In genomic region chr7:921581-922333, GRCh38 we compare ENCODE assay signal across 12 cellular contexts. TPM values are rescaled to one million over a fixed set of nuclear protein-coding genes. Genes with fewer than 3 reads are reported as not detected.
DNase-seq lines count a peak whose midpoint lies in the region; ATAC-seq and TF ChIP-seq lines count a peak whose summit lies in the region.
"Had no signal": no experiment of that assay in that cellular context is flagged by ENCODE, and none has a peak within 500 bp of the region (broad histone marks: within the 10 kb centered on the region; RNA-seq: fewer than 3 reads in every experiment).

No MANE protein-coding gene starts in this region.

- DNase-seq in activated CD4-positive, CD25-positive, alpha-beta regulatory T cell treated with anti-CD3 and anti-CD28 coated beads, Interleukin-2, amount 50 U/mL, for 72 hours = peak; percentile 38
- no peak for DNase-seq in activated CD4-positive, CD25-positive, alpha-beta regulatory T cell (lab: John Stamatoyannopoulos, UW)
- DNase-seq in activated T-cell treated with anti-CD3 and anti-CD28 coated beads, Interleukin-2, amount 50 U/mL, for 4 hours = no peak
- DNase-seq in islet precursor cell (peak; percentile 46), coronary artery (ENCODE audit: low spot score) (no peak), NCI-H2081 (lab: John Stamatoyannopoulos, UW) (no peak)
- DNase-seq: WERI-Rb-1 had no signal

- H3K36me3 Mint-ChIP-seq in activated T-cell treated with anti-CD3 and anti-CD28 coated beads, Interleukin-2, amount 50 U/mL, for 4 hours (ENCODE audit: insufficient read depth) = no peaks in the 10 kb centered on the region
- H3K36me3 Mint-ChIP-seq in stimulated activated memory B cell treated with anti-CD40 and anti-IgM and Interleukin-4, amounts not matched to agents 10 μg/mL and 1 μg/mL and 100 μg/mL, for 72 hours = peaks cover 15% of the 10 kb centered on the region

- H3K27ac ChIP-seq in coronary artery = no peak overlapping the region
- H3K27ac ChIP-seq: 22Rv1, cardiac muscle cell, WERI-Rb-1 had no signal

- no peaks in the 10 kb centered on the region for H3K9me3 Mint-ChIP-seq in activated T-cell treated with anti-CD3 and anti-CD28 coated beads, Interleukin-2, amount 50 U/mL, for 4 hours
- H3K9me3 Mint-ChIP-seq in stimulated activated memory B cell treated with anti-CD40 and anti-IgM and Interleukin-4, amounts not matched to agents 10 μg/mL and 1 μg/mL and 100 μg/mL, for 72 hours = no peaks in the 10 kb centered on the region
- H3K9me3 Mint-ChIP-seq: neural crest cell had no signal

- H3K4me3 ChIP-seq in coronary artery = no peak overlapping the region
- H3K4me3 ChIP-seq: cardiac muscle cell had no signal

- TF ChIP-seq CTCF in coronary artery (IDR thresholded peaks at IDR 0.05) = no peak

- no peaks in the 10 kb centered on the region for H3K27me3 Mint-ChIP-seq in activated T-cell treated with anti-CD3 and anti-CD28 coated beads, Interleukin-2, amount 50 U/mL, for 4 hours (ENCODE audit: low read depth)
- H3K27me3 Mint-ChIP-seq in stimulated activated memory B cell treated with anti-CD40 and anti-IgM and Interleukin-4, amounts not matched to agents 10 μg/mL and 1 μg/mL and 100 μg/mL, for 72 hours = no peaks in the 10 kb centered on the region

- peak overlapping the region; percentile 31 for H3K4me3 Mint-ChIP-seq in activated T-cell treated with anti-CD3 and anti-CD28 coated beads, Interleukin-2, amount 50 U/mL, for 4 hours
- H3K4me3 Mint-ChIP-seq in stimulated activated memory B cell treated with anti-CD40 and anti-IgM and Interleukin-4, amounts not matched to agents 10 μg/mL and 1 μg/mL and 100 μg/mL, for 72 hours = peak overlapping the region; percentile 57
- H3K4me3 Mint-ChIP-seq: neural crest cell had no signal

- peak overlapping the region; percentile 85 for H3K27ac Mint-ChIP-seq in stimulated activated memory B cell treated with anti-CD40 and anti-IgM and Interleukin-4, amounts not matched to agents 10 μg/mL and 1 μg/mL and 100 μg/mL, for 72 hours

- peaks cover 39% of the 10 kb centered on the region for H3K4me1 Mint-ChIP-seq in activated T-cell treated with anti-CD3 and anti-CD28 coated beads, Interleukin-2, amount 50 U/mL, for 4 hours (ENCODE audit: low read depth)
- peaks cover 45% of the 10 kb centered on the region for H3K4me1 Mint-ChIP-seq in stimulated activated memory B cell treated with anti-CD40 and anti-IgM and Interleukin-4, amounts not matched to agents 10 μg/mL and 1 μg/mL and 100 μg/mL, for 72 hours
- H3K4me1 Mint-ChIP-seq: neural crest cell had no signal

- no peak for ATAC-seq in activated T-cell treated with anti-CD3 and anti-CD28 coated beads, Interleukin-2, amount 50 U/mL, for 4 hours
- ATAC-seq in stimulated activated memory B cell treated with anti-CD40 and anti-IgM and Interleukin-4, amounts not matched to agents 10 μg/mL and 1 μg/mL and 100 μg/mL, for 72 hours = no peak
- no peak for ATAC-seq in HG03442 (IDR thresholded peaks at IDR 0.05; ENCODE audit: unreplicated experiment)

RNA-seq across cellular contexts. Expression of gene ADAP1, which starts 32.7 kb away (rescaled TPM):
- total RNA-seq in activated T-cell treated with anti-CD3 and anti-CD28 coated beads, Interleukin-2, amount 50 U/mL, for 4 hours = 10 to 100 TPM; 75.0 to 79.6 (median 79.5) TPM

RNA-seq across cellular contexts. Expression of gene GET4, which starts 45.4 kb away (rescaled TPM):
- total RNA-seq in activated T-cell treated with anti-CD3 and anti-CD28 coated beads, Interleukin-2, amount 50 U/mL, for 4 hours = 10 to 100 TPM; 47.9 to 55.3 (median 52.1) TPM

RNA-seq across cellular contexts. Expression of gene COX19, which starts 53.6 kb away (rescaled TPM):
- total RNA-seq in activated T-cell treated with anti-CD3 and anti-CD28 coated beads, Interleukin-2, amount 50 U/mL, for 4 hours = 10 to 100 TPM; 17.5 to 19.0 (median 18.9) TPM

Comparison
In these comparisons a context has a peak if more than half of its experiments do, and no peak if none do; other contexts are left out.
1. DNase-seq: peak in activated CD4-positive, CD25-positive, alpha-beta regulatory T cell treated with anti-CD3 and anti-CD28 coated beads, Interleukin-2, amount 50 U/mL, for 72 hours (single experiment) and islet precursor cell (single experiment); none in activated CD4-positive, CD25-positive, alpha-beta regulatory T cell (0 of 4), activated T-cell treated with anti-CD3 and anti-CD28 coated beads, Interleukin-2, amount 50 U/mL, for 4 hours (single experiment), coronary artery (single experiment) and NCI-H2081 (0 of 2).